39 cellular contexts compared by ENCODE assay signal in the genomic region with DNA sequence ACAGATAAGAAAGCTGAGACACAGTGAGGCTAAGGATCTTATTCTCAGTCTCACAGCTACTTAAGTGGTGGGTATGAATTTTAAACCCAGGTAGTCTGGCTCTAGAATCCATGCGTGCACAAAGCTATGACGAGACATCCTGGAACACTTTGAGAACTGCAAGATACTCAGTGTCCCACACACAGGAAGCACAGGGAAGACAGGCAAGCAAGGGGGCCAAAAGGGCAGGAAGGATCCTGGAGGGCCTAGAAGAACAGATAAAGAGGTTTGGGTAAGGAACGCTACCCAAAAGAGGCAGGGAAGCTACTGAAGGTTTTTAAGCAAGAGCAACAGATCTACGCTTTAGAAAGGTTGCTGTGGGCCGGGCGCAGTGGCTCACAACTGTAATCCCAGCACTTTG.
"Had no signal": no experiment of that assay in that cellular context is flagged by ENCODE, and none has a peak within 500 bp of the region (broad histone marks: within the 10 kb centered on the region; RNA-seq: fewer than 3 reads in every experiment).

No MANE protein-coding gene starts in this region.

- ATAC-seq: activated naive CD4-positive, alpha-beta T cell treated with anti-CD3 and anti-CD28 coated beads, Interleukin-2, amount 50 U/mL, for 72 hours; activated naive CD8-positive, alpha-beta T cell treated with anti-CD3 and anti-CD28 coated beads, Interleukin-2, amount 50 U/mL, for 24 hours; activated T-cell treated with anti-CD3 and anti-CD28 coated beads, Interleukin-2, amount 50 U/mL, for 4 hours; activated T-cell treated with anti-CD3 and anti-CD28 coated beads, Interleukin-2, amount 50 U/mL, for 72 hours; activated T-helper 17 cell treated with anti-CD3 and anti-CD28 coated beads, Interleukin-2, amount 50 U/mL, for 72 hours; body of pancreas had no signal

- DNase-seq: activated effector memory CD4-positive, alpha-beta T cell treated with anti-CD3 and anti-CD28 coated beads, Interleukin-2, amount 50 U/mL, for 16 hours; activated effector memory CD4-positive, alpha-beta T cell treated with Interleukin-2 at 50 U/mL for 16 hours; activated gamma-delta T cell; activated gamma-delta T cell treated with Interleukin-2 at 50 U/mL for 16 hours; activated naive CD4-positive, alpha-beta T cell; activated naive CD4-positive, alpha-beta T cell treated with anti-CD3 and anti-CD28 coated beads for 36 hours; activated naive CD4-positive, alpha-beta T cell treated with anti-CD3 and anti-CD28 coated beads, Interleukin-2, amount 10 ng/mL, durations not matched to agents 7 days and 5 days; activated naive CD4-positive, alpha-beta T cell treated with anti-CD3 and anti-CD28 coated beads, Interleukin-2, amount 50 U/mL, for 16 hours; activated naive CD4-positive, alpha-beta T cell treated with Interleukin-2 at 50 U/mL for 16 hours; activated naive CD8-positive, alpha-beta T cell treated with anti-CD3 and anti-CD28 coated beads for 36 hours; activated naive CD8-positive, alpha-beta T cell treated with anti-CD3 and anti-CD28 coated beads, Interleukin-2, amount 10 ng/mL, durations not matched to agents 7 days and 5 days; activated naive CD8-positive, alpha-beta T cell treated with anti-CD3 and anti-CD28 coated beads, Interleukin-2, amount 50 U/mL, for 24 hours; activated T-cell treated with anti-CD3 and anti-CD28 coated beads, Interleukin-2, amount 50 U/mL, for 1 hour; activated T-cell treated with anti-CD3 and anti-CD28 coated beads, Interleukin-2, amount 50 U/mL, for 24 hours; activated T-cell treated with anti-CD3 and anti-CD28 coated beads, Interleukin-2, amount 50 U/mL, for 4 hours; activated T-cell treated with anti-CD3 and anti-CD28 coated beads, Interleukin-2, amount 50 U/mL, for 48 hours; activated T-cell treated with anti-CD3 and anti-CD28 coated beads, Interleukin-2, amount 50 U/mL, for 72 hours; amniotic stem cell; amygdala; anterior cingulate cortex; aorta; body of pancreas; brain microvascular endothelial cell; caudate nucleus; central memory CD4-positive, alpha-beta T cell; cerebellar nuclear complex had no signal

- H3K27ac ChIP-seq: ascending aorta, body of pancreas, brain microvascular endothelial cell, cardiac muscle cell had no signal

- H3K4me1 Mint-ChIP-seq: activated naive CD4-positive, alpha-beta T cell treated with anti-CD3 and anti-CD28 coated beads, Interleukin-2, amount 50 U/mL, for 24 hours; activated naive CD8-positive, alpha-beta T cell treated with anti-CD3 and anti-CD28 coated beads for 36 hours; activated naive CD8-positive, alpha-beta T cell treated with anti-CD3 and anti-CD28 coated beads, Interleukin-2, amount 10 ng/mL, durations not matched to agents 7 days and 5 days; activated naive CD8-positive, alpha-beta T cell treated with anti-CD3 and anti-CD28 coated beads, Interleukin-2, amount 50 U/mL, for 24 hours; activated T-helper 17 cell treated with anti-CD3 and anti-CD28 coated beads, Interleukin-2, amount 50 U/mL, for 72 hours; central memory CD8-positive, alpha-beta T cell had no signal

- H3K4me1 ChIP-seq: adrenal gland, ascending aorta, body of pancreas had no signal

- H3K27me3 ChIP-seq: adrenal gland, ascending aorta, body of pancreas, cardiac muscle cell had no signal

- H3K9me3 Mint-ChIP-seq: activated naive CD4-positive, alpha-beta T cell treated with anti-CD3 and anti-CD28 coated beads for 36 hours; activated naive CD4-positive, alpha-beta T cell treated with anti-CD3 and anti-CD28 coated beads, Interleukin-2, amount 10 ng/mL, durations not matched to agents 7 days and 5 days; activated naive CD4-positive, alpha-beta T cell treated with anti-CD3 and anti-CD28 coated beads, Interleukin-2, amount 50 U/mL, for 24 hours; activated naive CD4-positive, alpha-beta T cell treated with anti-CD3 and anti-CD28 coated beads, Interleukin-2, amount 50 U/mL, for 72 hours; activated naive CD8-positive, alpha-beta T cell treated with anti-CD3 and anti-CD28 coated beads for 36 hours; activated naive CD8-positive, alpha-beta T cell treated with anti-CD3 and anti-CD28 coated beads, Interleukin-2, amount 10 ng/mL, durations not matched to agents 7 days and 5 days; activated naive CD8-positive, alpha-beta T cell treated with anti-CD3 and anti-CD28 coated beads, Interleukin-2, amount 50 U/mL, for 24 hours; activated T-cell treated with anti-CD3 and anti-CD28 coated beads, Interleukin-2, amount 50 U/mL, for 24 hours; activated T-cell treated with anti-CD3 and anti-CD28 coated beads, Interleukin-2, amount 50 U/mL, for 4 hours; activated T-cell treated with anti-CD3 and anti-CD28 coated beads, Interleukin-2, amount 50 U/mL, for 72 hours; activated T-helper 1 cell treated with anti-CD3 and anti-CD28 coated beads, Interleukin-12 subunit alpha, Interleukin-12 subunit beta, Interleukin-2, Interleukin-4 antibody, amounts not matched to agents 30 ng/mL and 10 ng/mL and 1 ng/mL, durations not matched to agents 14 hours and 24 hours and 36 hours; activated T-helper 17 cell treated with anti-CD3 and anti-CD28 coated beads, Interleukin-2, amount 50 U/mL, for 72 hours; activated T-helper 2 cell treated with anti-CD3 and anti-CD28 coated beads, Interferon-gamma antibody, Interleukin-2, Interleukin-4, amounts not matched to agents 10 μg/mL and 5 μg/mL and 100 μg/mL, durations not matched to agents 14 hours and 24 hours and 36 hours; central memory CD8-positive, alpha-beta T cell had no signal

- H3K27ac Mint-ChIP-seq: activated naive CD4-positive, alpha-beta T cell treated with anti-CD3 and anti-CD28 coated beads for 36 hours; activated naive CD4-positive, alpha-beta T cell treated with anti-CD3 and anti-CD28 coated beads, Interleukin-2, amount 10 ng/mL, durations not matched to agents 7 days and 5 days; activated naive CD4-positive, alpha-beta T cell treated with anti-CD3 and anti-CD28 coated beads, Interleukin-2, amount 50 U/mL, for 24 hours; activated naive CD8-positive, alpha-beta T cell; activated naive CD8-positive, alpha-beta T cell treated with anti-CD3 and anti-CD28 coated beads for 36 hours; activated naive CD8-positive, alpha-beta T cell treated with anti-CD3 and anti-CD28 coated beads, Interleukin-2, amount 10 ng/mL, durations not matched to agents 7 days and 5 days; activated naive CD8-positive, alpha-beta T cell treated with anti-CD3 and anti-CD28 coated beads, Interleukin-2, amount 50 U/mL, for 24 hours; activated T-cell treated with anti-CD3 and anti-CD28 coated beads, Interleukin-2, amount 50 U/mL, for 24 hours; activated T-cell treated with anti-CD3 and anti-CD28 coated beads, Interleukin-2, amount 50 U/mL, for 72 hours; activated T-helper 1 cell treated with anti-CD3 and anti-CD28 coated beads, Interleukin-12 subunit alpha, Interleukin-12 subunit beta, Interleukin-2, Interleukin-4 antibody, amounts not matched to agents 30 ng/mL and 10 ng/mL and 1 ng/mL, durations not matched to agents 14 hours and 24 hours and 36 hours; activated T-helper 17 cell treated with anti-CD3 and anti-CD28 coated beads, Interleukin-2, amount 50 U/mL, for 72 hours; activated T-helper 2 cell treated with anti-CD3 and anti-CD28 coated beads, Interferon-gamma antibody, Interleukin-2, Interleukin-4, amounts not matched to agents 10 μg/mL and 5 μg/mL and 100 μg/mL, durations not matched to agents 14 hours and 24 hours and 36 hours; brain had no signal

- H3K36me3 ChIP-seq: adrenal gland, ascending aorta, brain microvascular endothelial cell, cardiac muscle cell had no signal

- H3K4me3 ChIP-seq: adrenal gland, ascending aorta, body of pancreas, cardiac muscle cell had no signal

- H3K36me3 Mint-ChIP-seq: activated naive CD4-positive, alpha-beta T cell treated with anti-CD3 and anti-CD28 coated beads, Interleukin-2, amount 10 ng/mL, durations not matched to agents 7 days and 5 days; activated naive CD4-positive, alpha-beta T cell treated with anti-CD3 and anti-CD28 coated beads, Interleukin-2, amount 50 U/mL, for 24 hours; activated naive CD4-positive, alpha-beta T cell treated with anti-CD3 and anti-CD28 coated beads, Interleukin-2, amount 50 U/mL, for 72 hours; activated naive CD8-positive, alpha-beta T cell; activated naive CD8-positive, alpha-beta T cell treated with anti-CD3 and anti-CD28 coated beads for 36 hours; activated naive CD8-positive, alpha-beta T cell treated with anti-CD3 and anti-CD28 coated beads, Interleukin-2, amount 10 ng/mL, durations not matched to agents 7 days and 5 days; brain had no signal

- H3K4me3 Mint-ChIP-seq: activated naive CD4-positive, alpha-beta T cell treated with anti-CD3 and anti-CD28 coated beads for 36 hours; activated naive CD4-positive, alpha-beta T cell treated with anti-CD3 and anti-CD28 coated beads, Interleukin-2, amount 10 ng/mL, durations not matched to agents 7 days and 5 days; activated naive CD4-positive, alpha-beta T cell treated with anti-CD3 and anti-CD28 coated beads, Interleukin-2, amount 50 U/mL, for 24 hours; activated naive CD8-positive, alpha-beta T cell; activated naive CD8-positive, alpha-beta T cell treated with anti-CD3 and anti-CD28 coated beads for 36 hours; activated naive CD8-positive, alpha-beta T cell treated with anti-CD3 and anti-CD28 coated beads, Interleukin-2, amount 10 ng/mL, durations not matched to agents 7 days and 5 days; activated naive CD8-positive, alpha-beta T cell treated with anti-CD3 and anti-CD28 coated beads, Interleukin-2, amount 50 U/mL, for 24 hours; activated T-cell treated with anti-CD3 and anti-CD28 coated beads, Interleukin-2, amount 50 U/mL, for 24 hours; activated T-cell treated with anti-CD3 and anti-CD28 coated beads, Interleukin-2, amount 50 U/mL, for 4 hours; activated T-cell treated with anti-CD3 and anti-CD28 coated beads, Interleukin-2, amount 50 U/mL, for 72 hours; activated T-helper 1 cell treated with anti-CD3 and anti-CD28 coated beads, Interleukin-12 subunit alpha, Interleukin-12 subunit beta, Interleukin-2, Interleukin-4 antibody, amounts not matched to agents 30 ng/mL and 10 ng/mL and 1 ng/mL, durations not matched to agents 14 hours and 24 hours and 36 hours; activated T-helper 17 cell treated with anti-CD3 and anti-CD28 coated beads, Interleukin-2, amount 50 U/mL, for 72 hours; brain; central memory CD8-positive, alpha-beta T cell had no signal

- FAIRE-seq: astrocyte, bronchial epithelial cell had no signal

- H3K9me3 ChIP-seq: adrenal gland, ascending aorta, body of pancreas had no signal
